In the genomic region with DNA sequence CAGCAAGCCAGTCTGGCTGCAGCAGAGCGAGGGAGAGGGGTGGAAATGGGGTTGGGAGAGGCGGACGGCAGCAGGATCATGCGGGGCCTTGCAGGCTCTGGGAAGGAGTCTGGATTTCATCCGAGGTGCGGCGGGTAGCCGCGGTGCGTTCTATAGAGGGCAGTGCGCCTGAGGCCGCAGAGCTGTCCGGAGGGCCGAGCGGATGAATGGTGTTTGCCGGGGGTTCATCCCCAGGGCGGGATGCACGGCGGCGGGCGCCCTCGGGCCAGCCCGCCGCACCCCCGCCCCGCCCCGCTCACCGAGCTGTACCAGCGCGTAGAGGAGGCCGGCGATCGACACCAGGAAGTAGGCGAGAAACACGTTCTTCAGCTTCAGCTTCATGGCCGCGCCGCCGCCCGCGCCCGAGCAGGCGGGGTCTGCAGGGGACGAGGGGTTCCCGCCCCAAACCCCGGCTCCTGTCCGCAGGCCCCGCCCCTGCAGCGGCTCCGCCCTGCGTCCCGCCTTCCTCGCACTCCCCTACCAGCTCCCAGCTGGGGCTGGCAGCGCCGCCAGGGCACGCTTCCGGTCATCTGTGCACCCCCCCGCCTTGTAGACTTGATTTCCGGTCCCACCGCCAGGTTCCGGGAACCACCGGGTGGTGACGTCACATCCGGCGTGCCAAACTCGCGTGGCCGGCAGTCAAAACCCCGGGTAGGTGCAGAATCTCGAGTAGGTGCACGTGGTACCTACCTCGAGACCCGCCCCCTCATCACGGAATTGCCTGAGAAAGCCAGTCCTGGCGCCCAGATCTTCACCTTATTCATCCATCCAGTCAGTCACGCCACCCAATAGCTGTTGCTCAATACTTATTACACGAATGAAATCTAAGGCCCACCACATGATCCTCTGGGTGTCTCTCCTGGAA, we compare ENCODE assay signal across 8 cellular contexts. TPM values are rescaled to one million over a fixed set of nuclear protein-coding genes. Genes with fewer than 3 reads are reported as not detected.
DNase-seq lines count a peak whose midpoint lies in the region; ATAC-seq, FAIRE-seq and TF ChIP-seq lines count a peak whose summit lies in the region.

A gene (minus strand): TSS at position 420 of the 904 bp plus-strand sequence. CDS start 39 bp downstream, at position 381.

- peaks cover 14% of the 10 kb centered on the region for H3K4me1 ChIP-seq in OCI-LY3 (ENCODE audit: low read length)
- H3K4me1 ChIP-seq in endothelial cell of umbilical vein (ENCODE audit: control insufficient read depth, extremely low read depth, insufficient read depth, low read length), result peaks cover 15% of the 10 kb centered on the region

- FAIRE-seq in endothelial cell of umbilical vein (lab: Jason Lieb, UNC), result peak; percentile 96

- TF ChIP-seq POLR2A in endothelial cell of umbilical vein (IDR thresholded peaks at IDR 0.05; ENCODE audit: low read depth, low read length), result peak; percentile 95

- peak within 1 kb of the TSS; percentile 83 for H3K4me3 ChIP-seq in OCI-LY3 (ENCODE audit: low read length)
- peak within 1 kb of the TSS; percentile 14 to 80 (median 66) for H3K4me3 ChIP-seq in endothelial cell of umbilical vein (replicated peaks in 1 of 3; ENCODE audit: insufficient read depth in 1 of 3, low read depth in 1 of 3, low read length in 3 of 3)

- BruUV-seq in endothelial cell of umbilical vein (replicated peaks; lab: Mats Ljungman, UMichigan), result no TSS peak

- H3K36me3 ChIP-seq in OCI-LY3 (replicated peaks; ENCODE audit: low read depth, low read length) (peaks cover 31% of the 10 kb centered on the region), endothelial cell of umbilical vein (ENCODE audit: control insufficient read depth in 2 of 2, extremely low read depth in 1 of 2, insufficient read depth in 2 of 2, low read length in 2 of 2) (peaks cover 6 to 20% of the 10 kb centered on the region in 2 experiments)

- H3K9me3 ChIP-seq in OCI-LY3 (ENCODE audit: insufficient read depth, low read length), result no peaks in the 10 kb centered on the region
- no peaks in the 10 kb centered on the region for H3K9me3 ChIP-seq in endothelial cell of umbilical vein (replicated peaks; ENCODE audit: control insufficient read depth, insufficient read depth, low read length)

- dilution Hi-C loops in endothelial cell of umbilical vein (cut with MboI; ENCODE audit: extremely low pct_ligation_motif_present, low sequenced_read_pairs), result no loop called here

- DNase-seq in D341Med (ENCODE audit: low spot score) (peak; percentile 96), HuH-7 (ENCODE audit: low spot score) (peak; percentile 99), endothelial cell of umbilical vein (ENCODE audit: low read depth, low spot score) (peak; percentile 96), midbrain (lab: John Stamatoyannopoulos, UW) (peak; percentile 98)
- peak; percentile 98 for DNase-seq in activated CD8-positive, alpha-beta memory T cell treated with anti-CD3 and anti-CD28 coated beads, Interleukin-2, amount 50 U/mL, for 48 hours
- DNase-seq in stimulated activated CD8-positive, alpha-beta memory T cell treated with anti-CD3 and anti-CD28 coated beads, Interleukin-2, amount 100 ng/mL, for 1 hour (ENCODE audit: low read depth in 2 of 2), result peak; percentile 93 to 94

- ATAC-seq in GM21515 (IDR thresholded peaks at IDR 0.05; ENCODE audit: unreplicated experiment), result peak; percentile 86

- H3K27me3 ChIP-seq in OCI-LY3 (ENCODE audit: low read depth, low read length) (no peaks in the 10 kb centered on the region), endothelial cell of umbilical vein (ENCODE audit: control insufficient read depth in 2 of 2, insufficient read depth in 2 of 2, low read length in 2 of 2) (no peaks in the 10 kb centered on the region)

- H3K27ac ChIP-seq in OCI-LY3 (ENCODE audit: low read length) (peak within 1 kb of the TSS; percentile 77), endothelial cell of umbilical vein (ENCODE audit: insufficient read depth, low read depth, low read length) (peak within 1 kb of the TSS; percentile 88)

- TF ChIP-seq CTCF in OCI-LY3 (IDR thresholded peaks at IDR 0.05; ENCODE audit: low read depth, low read length), result no peak
- no peak for TF ChIP-seq CTCF in endothelial cell of umbilical vein (IDR thresholded peaks at IDR 0.05; ENCODE audit: extremely low read depth in 1 of 2, insufficient read depth in 1 of 2, low read depth in 1 of 2, low read length in 2 of 2)

- H4K20me1 ChIP-seq in OCI-LY3 (ENCODE audit: insufficient read depth, low read length) (no peaks in the 10 kb centered on the region), endothelial cell of umbilical vein (replicated peaks; ENCODE audit: control insufficient read depth, extremely low read depth, insufficient read depth, low read length) (no peaks in the 10 kb centered on the region)

- intact Hi-C loops in endothelial cell of umbilical vein (cut with micrococcal nuclease), result loop anchor here (1.0 to 2.0 kb wide), 3 partner anchors 10 to 31 kb away; a partner anchor contains a TSS

- peak within 1 kb of the TSS; percentile 19; the same call in 1 of the 2 replicates for H2AFZ ChIP-seq in OCI-LY3 (ENCODE audit: low read depth, low read length)
- H2AFZ ChIP-seq in endothelial cell of umbilical vein (ENCODE audit: low read depth, low read length), result peak within 1 kb of the TSS; percentile 41

- POLR2A ChIA-PET in endothelial cell of umbilical vein (lab: Charles Lee), result interaction anchor here (0.6 to 3.1 kb wide), 6 partner anchors 10 to 240 kb away, joined by 3 to 14 read pairs (median 5); a partner anchor contains a TSS

- H3K9ac ChIP-seq in OCI-LY3 (ENCODE audit: low read length), result peak within 1 kb of the TSS; percentile 87
- H3K9ac ChIP-seq in endothelial cell of umbilical vein (replicated peaks; ENCODE audit: extremely low read depth, insufficient read depth, low read length), result peak within 1 kb of the TSS; percentile 65

- H3K4me2 ChIP-seq in OCI-LY3 (ENCODE audit: low read length), result peak within 1 kb of the TSS; percentile 100
- H3K4me2 ChIP-seq in endothelial cell of umbilical vein (ENCODE audit: insufficient read depth, low read length), result peak within 1 kb of the TSS; percentile 84

- peaks cover 19% of the 10 kb centered on the region for H3K79me2 ChIP-seq in OCI-LY3 (ENCODE audit: low read length)
- H3K79me2 ChIP-seq in endothelial cell of umbilical vein (ENCODE audit: control insufficient read depth, insufficient read depth, low read length), result peaks cover 6% of the 10 kb centered on the region

- CTCF ChIA-PET in endothelial cell of umbilical vein (lab: Charles Lee), result interaction anchor here (0.5 to 2.2 kb wide), 14 partner anchors 9 to 227 kb away, joined by 3 to 30 read pairs (median 4); a partner anchor contains a TSS

- no peaks in the 10 kb centered on the region for H3K9me1 ChIP-seq in endothelial cell of umbilical vein (replicated peaks; ENCODE audit: control insufficient read depth, extremely low read depth, insufficient read depth, low read length)

TF ChIP-seq in endothelial cell of umbilical vein, 7 proteins besides CTCF, POLR2A, EP300 and RAD21:
- peak; percentile 65 for TF ChIP-seq MYC (IDR thresholded peaks at IDR 0.05; ENCODE audit: low read depth, low read length)
- TF ChIP-seq, protein P1, sequence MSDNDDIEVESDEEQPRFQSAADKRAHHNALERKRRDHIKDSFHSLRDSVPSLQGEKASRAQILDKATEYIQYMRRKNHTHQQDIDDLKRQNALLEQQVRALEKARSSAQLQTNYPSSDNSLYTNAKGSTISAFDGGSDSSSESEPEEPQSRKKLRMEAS (IDR thresholded peaks at IDR 0.05; ENCODE audit: insufficient read depth, insufficient read length), result peak; percentile 92
- no peak for TF ChIP-seq FOS (IDR thresholded peaks at IDR 0.05; ENCODE audit: borderline replicate concordance, insufficient read depth, low read length)
- no peak for TF ChIP-seq GATA2 (IDR thresholded peaks at IDR 0.05; ENCODE audit: insufficient read depth, insufficient read length, low read depth, low read length)
- TF ChIP-seq EZH2 (IDR thresholded peaks at IDR 0.05; ENCODE audit: borderline replicate concordance, low read depth, low read length, severe bottlenecking), result no peak
- TF ChIP-seq JUN (IDR thresholded peaks at IDR 0.05; ENCODE audit: borderline replicate concordance, insufficient read depth, insufficient read length, low read depth), result peak; percentile 68
- TF ChIP-seq POLR2AphosphoS5 (IDR thresholded peaks at IDR 0.05; ENCODE audit: insufficient read depth, low read depth, low read length), result peak; percentile 98

RNA-seq across cellular contexts. Expression of the gene that starts here (rescaled TPM):
- total RNA-seq in endothelial cell of umbilical vein, result 31.6 and 35.0 TPM in 2 replicates
- 37.2 and 48.0 TPM in 2 replicates for polyA plus RNA-seq in endothelial cell of umbilical vein
- 21.9 and 31.2 TPM in 2 replicates for polyA plus RNA-seq in endothelial cell of umbilical vein (2011; cell fraction: cytosol; rRNA removed)
- 25.1 and 31.1 TPM in 2 replicates for polyA plus RNA-seq in endothelial cell of umbilical vein (2011; cell fraction: nucleus; rRNA removed)
- 16.2 and 26.3 TPM in 2 replicates for polyA plus RNA-seq in endothelial cell of umbilical vein (2012)
- 7.9 and 9.5 TPM in 2 replicates for polyA minus RNA-seq in endothelial cell of umbilical vein
- polyA minus RNA-seq in endothelial cell of umbilical vein (2011; cell fraction: cytosol; rRNA and poly(A)+ RNA removed), result 31.6 TPM
- polyA minus RNA-seq in endothelial cell of umbilical vein (2011; cell fraction: nucleus; rRNA and poly(A)+ RNA removed), result 5.8 and 6.0 TPM in 2 replicates

Comparison
In these comparisons a context has a peak if more than half of its experiments do, and no peak if none do; other contexts are left out.
1. Peak in every context shown above with its lines: DNase-seq, ATAC-seq, H3K4me3 ChIP-seq and H3K27ac ChIP-seq.